2 cellular contexts compared by ENCODE assay signal in the genomic region with DNA sequence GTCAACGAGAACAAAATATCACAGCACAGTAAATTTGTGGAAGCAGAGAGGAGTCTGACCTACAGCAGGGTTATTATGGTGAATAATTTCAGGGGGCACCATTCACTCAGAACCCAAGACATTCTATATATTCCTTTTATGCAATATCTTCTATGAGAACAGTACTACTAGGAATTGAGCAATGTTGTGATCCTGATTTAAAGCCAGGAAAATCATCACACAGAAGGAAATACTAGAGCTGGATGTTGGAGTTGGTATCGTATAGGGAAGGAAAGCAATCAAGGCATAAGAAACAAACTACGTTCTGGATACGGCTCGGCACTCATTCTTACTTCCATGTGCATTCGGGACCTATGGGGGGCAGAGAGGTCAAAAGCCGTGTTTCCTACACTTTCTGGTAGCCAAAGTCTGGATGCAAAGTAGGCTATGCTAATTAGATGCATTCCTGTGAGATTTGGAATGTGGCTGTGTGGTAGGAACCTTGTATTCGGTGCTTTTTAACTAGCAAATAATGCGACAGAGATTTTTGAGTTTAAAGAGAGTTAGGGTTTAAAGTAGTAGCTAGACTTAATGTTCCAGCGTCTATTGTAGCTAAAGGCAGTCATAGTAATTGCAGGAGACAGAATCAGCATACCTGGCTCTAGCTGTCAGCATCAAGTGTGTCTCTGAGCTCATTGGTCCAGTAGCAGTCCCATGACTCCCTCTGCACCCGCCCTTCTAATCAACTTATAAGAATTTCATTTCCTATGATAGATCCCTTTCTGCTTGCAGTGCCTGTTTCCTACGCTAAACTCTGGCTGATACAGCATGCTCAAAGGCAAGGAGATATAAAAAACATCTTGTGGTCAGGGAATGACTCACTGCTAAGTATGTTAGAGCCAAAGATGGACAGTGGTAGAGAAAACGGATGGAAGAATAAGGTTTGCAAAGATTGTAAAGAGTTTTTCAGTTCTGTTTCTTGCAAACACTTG.
TF ChIP-seq lines count a peak whose summit lies in the region.

No MANE protein-coding gene starts in this region.

TF ChIP-seq in GM23338, 12 proteins besides CTCF, POLR2A, EP300 and RAD21 (continues in another document):
- TF ChIP-seq STAT1 (IDR thresholded peaks at IDR 0.05; ENCODE audit: unreplicated experiment) (no peak), NANOG (IDR thresholded peaks at IDR 0.05; ENCODE audit: borderline replicate concordance) (no peak), ZNF331 (CRISPR knock-in tag; IDR thresholded peaks at IDR 0.05; ENCODE audit: low read depth) (no peak), CREB1 (CRISPR knock-in tag; IDR thresholded peaks at IDR 0.05; ENCODE audit: low read depth) (no peak), ZNF114 (CRISPR knock-in tag; IDR thresholded peaks at IDR 0.05) (no peak), EZH2phosphoT487 (IDR thresholded peaks at IDR 0.05; ENCODE audit: unreplicated experiment) (no peak)
- TF ChIP-seq, protein P1, sequence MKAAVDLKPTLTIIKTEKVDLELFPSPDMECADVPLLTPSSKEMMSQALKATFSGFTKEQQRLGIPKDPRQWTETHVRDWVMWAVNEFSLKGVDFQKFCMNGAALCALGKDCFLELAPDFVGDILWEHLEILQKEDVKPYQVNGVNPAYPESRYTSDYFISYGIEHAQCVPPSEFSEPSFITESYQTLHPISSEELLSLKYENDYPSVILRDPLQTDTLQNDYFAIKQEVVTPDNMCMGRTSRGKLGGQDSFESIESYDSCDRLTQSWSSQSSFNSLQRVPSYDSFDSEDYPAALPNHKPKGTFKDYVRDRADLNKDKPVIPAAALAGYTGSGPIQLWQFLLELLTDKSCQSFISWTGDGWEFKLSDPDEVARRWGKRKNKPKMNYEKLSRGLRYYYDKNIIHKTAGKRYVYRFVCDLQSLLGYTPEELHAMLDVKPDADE (IDR thresholded peaks at IDR 0.05), result no peak
- TF ChIP-seq, protein P2, sequence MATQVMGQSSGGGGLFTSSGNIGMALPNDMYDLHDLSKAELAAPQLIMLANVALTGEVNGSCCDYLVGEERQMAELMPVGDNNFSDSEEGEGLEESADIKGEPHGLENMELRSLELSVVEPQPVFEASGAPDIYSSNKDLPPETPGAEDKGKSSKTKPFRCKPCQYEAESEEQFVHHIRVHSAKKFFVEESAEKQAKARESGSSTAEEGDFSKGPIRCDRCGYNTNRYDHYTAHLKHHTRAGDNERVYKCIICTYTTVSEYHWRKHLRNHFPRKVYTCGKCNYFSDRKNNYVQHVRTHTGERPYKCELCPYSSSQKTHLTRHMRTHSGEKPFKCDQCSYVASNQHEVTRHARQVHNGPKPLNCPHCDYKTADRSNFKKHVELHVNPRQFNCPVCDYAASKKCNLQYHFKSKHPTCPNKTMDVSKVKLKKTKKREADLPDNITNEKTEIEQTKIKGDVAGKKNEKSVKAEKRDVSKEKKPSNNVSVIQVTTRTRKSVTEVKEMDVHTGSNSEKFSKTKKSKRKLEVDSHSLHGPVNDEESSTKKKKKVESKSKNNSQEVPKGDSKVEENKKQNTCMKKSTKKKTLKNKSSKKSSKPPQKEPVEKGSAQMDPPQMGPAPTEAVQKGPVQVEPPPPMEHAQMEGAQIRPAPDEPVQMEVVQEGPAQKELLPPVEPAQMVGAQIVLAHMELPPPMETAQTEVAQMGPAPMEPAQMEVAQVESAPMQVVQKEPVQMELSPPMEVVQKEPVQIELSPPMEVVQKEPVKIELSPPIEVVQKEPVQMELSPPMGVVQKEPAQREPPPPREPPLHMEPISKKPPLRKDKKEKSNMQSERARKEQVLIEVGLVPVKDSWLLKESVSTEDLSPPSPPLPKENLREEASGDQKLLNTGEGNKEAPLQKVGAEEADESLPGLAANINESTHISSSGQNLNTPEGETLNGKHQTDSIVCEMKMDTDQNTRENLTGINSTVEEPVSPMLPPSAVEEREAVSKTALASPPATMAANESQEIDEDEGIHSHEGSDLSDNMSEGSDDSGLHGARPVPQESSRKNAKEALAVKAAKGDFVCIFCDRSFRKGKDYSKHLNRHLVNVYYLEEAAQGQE (IDR thresholded peaks at IDR 0.05; ENCODE audit: unreplicated experiment), result no peak

TF ChIP-seq in H1, 55 proteins besides CTCF, POLR2A, EP300 and RAD21:
- TF ChIP-seq NANOG (IDR thresholded peaks at IDR 0.05; ENCODE audit: insufficient read depth, low read depth, low read length, poor library complexity, severe bottlenecking) (no peak), YY1 (IDR thresholded peaks at IDR 0.05; ENCODE audit: low read depth, low read length) (no peak), ASH2L (IDR thresholded peaks at IDR 0.05; ENCODE audit: low read length) (no peak), HDAC2 (IDR thresholded peaks at IDR 0.05; ENCODE audit: borderline replicate concordance in 1 of 2, low read depth in 2 of 2, low read length in 2 of 2) (no peak), FOSL1 (IDR thresholded peaks at IDR 0.05; ENCODE audit: insufficient read depth, low read depth, low read length) (no peak), TEAD4 (IDR thresholded peaks at IDR 0.05; ENCODE audit: low read depth, low read length) (peak; percentile 85), CHD2 (IDR thresholded peaks at IDR 0.05; ENCODE audit: low read length) (no peak), RBBP5 (IDR thresholded peaks at IDR 0.05; ENCODE audit: borderline replicate concordance, low read depth, low read length) (peak; percentile 28; the same call in 1 of the 2 replicates), SP1 (IDR thresholded peaks at IDR 0.05; ENCODE audit: low read depth, low read length) (peak; percentile 64; the same call in 1 of the 2 replicates), SIN3A (conservative IDR thresholded peaks at IDR 0.05 in 1 of 2, IDR thresholded peaks at IDR 0.05 in 1 of 2; ENCODE audit: low read depth in 1 of 2, low read length in 2 of 2) (no peak)
- TF ChIP-seq, protein P3, sequence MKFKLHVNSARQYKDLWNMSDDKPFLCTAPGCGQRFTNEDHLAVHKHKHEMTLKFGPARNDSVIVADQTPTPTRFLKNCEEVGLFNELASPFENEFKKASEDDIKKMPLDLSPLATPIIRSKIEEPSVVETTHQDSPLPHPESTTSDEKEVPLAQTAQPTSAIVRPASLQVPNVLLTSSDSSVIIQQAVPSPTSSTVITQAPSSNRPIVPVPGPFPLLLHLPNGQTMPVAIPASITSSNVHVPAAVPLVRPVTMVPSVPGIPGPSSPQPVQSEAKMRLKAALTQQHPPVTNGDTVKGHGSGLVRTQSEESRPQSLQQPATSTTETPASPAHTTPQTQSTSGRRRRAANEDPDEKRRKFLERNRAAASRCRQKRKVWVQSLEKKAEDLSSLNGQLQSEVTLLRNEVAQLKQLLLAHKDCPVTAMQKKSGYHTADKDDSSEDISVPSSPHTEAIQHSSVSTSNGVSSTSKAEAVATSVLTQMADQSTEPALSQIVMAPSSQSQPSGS (IDR thresholded peaks at IDR 0.05; ENCODE audit: low read length), result no peak
- TF ChIP-seq, protein P4, sequence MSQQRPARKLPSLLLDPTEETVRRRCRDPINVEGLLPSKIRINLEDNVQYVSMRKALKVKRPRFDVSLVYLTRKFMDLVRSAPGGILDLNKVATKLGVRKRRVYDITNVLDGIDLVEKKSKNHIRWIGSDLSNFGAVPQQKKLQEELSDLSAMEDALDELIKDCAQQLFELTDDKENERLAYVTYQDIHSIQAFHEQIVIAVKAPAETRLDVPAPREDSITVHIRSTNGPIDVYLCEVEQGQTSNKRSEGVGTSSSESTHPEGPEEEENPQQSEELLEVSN (IDR thresholded peaks at IDR 0.05), result no peak
